In genomic region chr1:108048311-108049082, GRCh38 we compare ENCODE assay signal across 15 cellular contexts.
DNase-seq lines count a peak whose midpoint lies in the region; ATAC-seq and TF ChIP-seq lines count a peak whose summit lies in the region.
"Had no signal": no experiment of that assay in that cellular context is flagged by ENCODE, and none has a peak within 500 bp of the region (broad histone marks: within the 10 kb centered on the region; RNA-seq: fewer than 3 reads in every experiment).

No MANE protein-coding gene starts in this region.

- H3K36me3 Mint-ChIP-seq in activated T-helper 17 cell treated with anti-CD3 and anti-CD28 coated beads, Interleukin-2, amount 50 U/mL, for 72 hours (ENCODE audit: low read depth), result no peaks in the 10 kb centered on the region
- H3K36me3 Mint-ChIP-seq in neural progenitor cell, result no peaks in the 10 kb centered on the region
- H3K36me3 Mint-ChIP-seq: CD8-positive, alpha-beta T cell had no signal

- H3K4me3 ChIP-seq in BLaER1, result peak overlapping the region; percentile 40
- H3K4me3 ChIP-seq in neural progenitor cell, result no peak overlapping the region
- no peak overlapping the region for H3K4me3 ChIP-seq in lower lobe of right lung
- H3K4me3 ChIP-seq in HAP-1, result no peak overlapping the region
- no peak overlapping the region for H3K4me3 ChIP-seq in ovary
- H3K4me3 ChIP-seq: A549 had no signal

- DNase-seq in GDM1 (lab: John Stamatoyannopoulos, UW) (peak; percentile 21), neural progenitor cell (ENCODE audit: low spot score) (no peak), lower lobe of right lung (no peak), Right ventricle myocardium superior (no peak), HAP-1 (ENCODE audit: low spot score in 2 of 2) (no peak), ovary (no peak)
- DNase-seq: BE2C; Calu3; CD8-positive, alpha-beta T cell; NCI-H1417; NCI-H1694 treated with DMSO at 0.1 percent for 48 hours; NCI-H526 treated with DMSO at 0.1 percent for 48 hours had no signal

- H3K27ac Mint-ChIP-seq in activated T-helper 17 cell treated with anti-CD3 and anti-CD28 coated beads, Interleukin-2, amount 50 U/mL, for 72 hours, result no peak overlapping the region
- H3K27ac Mint-ChIP-seq in neural progenitor cell, result peak overlapping the region; percentile 25
- H3K27ac Mint-ChIP-seq: CD8-positive, alpha-beta T cell had no signal

- H3K4me1 Mint-ChIP-seq in activated T-helper 17 cell treated with anti-CD3 and anti-CD28 coated beads, Interleukin-2, amount 50 U/mL, for 72 hours, result peaks cover 12% of the 10 kb centered on the region
- peaks cover 16% of the 10 kb centered on the region for H3K4me1 Mint-ChIP-seq in neural progenitor cell

- H3K27ac ChIP-seq in BLaER1 (peak overlapping the region; percentile 91), neural progenitor cell (no peak overlapping the region), lower lobe of right lung (no peak overlapping the region), ovary (no peak overlapping the region)
- H3K27ac ChIP-seq: A549 had no signal

- peaks cover 10% of the 10 kb centered on the region for H3F3A ChIP-seq in neural progenitor cell (ENCODE audit: low read depth)

- no peak overlapping the region for H2AFZ ChIP-seq in neural progenitor cell (replicated peaks)

- peak overlapping the region; percentile 33 for H3K4me3 Mint-ChIP-seq in activated T-helper 17 cell treated with anti-CD3 and anti-CD28 coated beads, Interleukin-2, amount 50 U/mL, for 72 hours
- H3K4me3 Mint-ChIP-seq in neural progenitor cell, result no peak overlapping the region
- H3K4me3 Mint-ChIP-seq: CD8-positive, alpha-beta T cell had no signal

- H3K9ac ChIP-seq in BLaER1 (no peak overlapping the region), neural progenitor cell (no peak overlapping the region)

- no peaks in the 10 kb centered on the region for H3K9me3 Mint-ChIP-seq in activated T-helper 17 cell treated with anti-CD3 and anti-CD28 coated beads, Interleukin-2, amount 50 U/mL, for 72 hours
- H3K9me3 Mint-ChIP-seq in neural progenitor cell, result peaks cover 9% of the 10 kb centered on the region
- H3K9me3 Mint-ChIP-seq: CD8-positive, alpha-beta T cell had no signal

- no peaks in the 10 kb centered on the region; the same call in 1 of the 2 replicates for H3K36me3 ChIP-seq in BLaER1
- no peaks in the 10 kb centered on the region for H3K36me3 ChIP-seq in neural progenitor cell
- H3K36me3 ChIP-seq in lower lobe of right lung, result no peaks in the 10 kb centered on the region
- no peaks in the 10 kb centered on the region for H3K36me3 ChIP-seq in HAP-1 (replicated peaks)
- H3K36me3 ChIP-seq in ovary, result no peaks in the 10 kb centered on the region
- H3K36me3 ChIP-seq: BE2C had no signal

- TF ChIP-seq POLR2A in ovary (IDR thresholded peaks at IDR 0.05), result no peak

- H3K27me3 Mint-ChIP-seq in activated T-helper 17 cell treated with anti-CD3 and anti-CD28 coated beads, Interleukin-2, amount 50 U/mL, for 72 hours, result peaks cover 7% of the 10 kb centered on the region
- H3K27me3 Mint-ChIP-seq in neural progenitor cell (ENCODE audit: insufficient read depth, low read depth), result no peaks in the 10 kb centered on the region

- H3K4me1 ChIP-seq in BLaER1, result peaks cover 100% of the 10 kb centered on the region
- H3K4me1 ChIP-seq in neural progenitor cell, result peaks cover 30% of the 10 kb centered on the region
- peaks cover 36% of the 10 kb centered on the region for H3K4me1 ChIP-seq in lower lobe of right lung
- no peaks in the 10 kb centered on the region for H3K4me1 ChIP-seq in HAP-1
- no peaks in the 10 kb centered on the region for H3K4me1 ChIP-seq in ovary (ENCODE audit: insufficient read depth)
- H3K4me1 ChIP-seq: A549, BE2C had no signal

- intact Hi-C loops in lower lobe of right lung (cut with DNase I), result no loop called here
- intact Hi-C loops in Right ventricle myocardium superior (cut with DNase I), result no loop called here
- intact Hi-C loops in ovary (cut with DNase I), result no loop called here

- no peaks in the 10 kb centered on the region for H4K20me1 ChIP-seq in BLaER1
- no peaks in the 10 kb centered on the region for H4K20me1 ChIP-seq in neural progenitor cell (ENCODE audit: low read depth)

- H3K79me2 ChIP-seq in neural progenitor cell (ENCODE audit: low read depth), result no peaks in the 10 kb centered on the region

- no peak for ATAC-seq in activated T-helper 17 cell treated with anti-CD3 and anti-CD28 coated beads, Interleukin-2, amount 50 U/mL, for 72 hours (replicated peaks)
- ATAC-seq in lower lobe of right lung (no peak), Right ventricle myocardium superior (ENCODE audit: poor library complexity) (no peak)
- ATAC-seq: CD8-positive, alpha-beta T cell had no signal

- in situ Hi-C loops in HAP-1 (cut with MboI; ENCODE audit: low sequenced_read_pairs), result no loop called here

- TF ChIP-seq EP300 in ovary (IDR thresholded peaks at IDR 0.05), result no peak

- no peaks in the 10 kb centered on the region for H3K27me3 ChIP-seq in BLaER1
- H3K27me3 ChIP-seq in neural progenitor cell, result no peaks in the 10 kb centered on the region
- no peaks in the 10 kb centered on the region for H3K27me3 ChIP-seq in lower lobe of right lung (ENCODE audit: low read depth)
- H3K27me3 ChIP-seq in HAP-1 (ENCODE audit: low read depth), result no peaks in the 10 kb centered on the region
- H3K27me3 ChIP-seq in ovary, result no peaks in the 10 kb centered on the region

- 70 to 84% (median 80%) methylated on average over 5 of the region's 5 CpGs for WGBS in ovary, 3 donors

- TF ChIP-seq CTCF in neural progenitor cell (IDR thresholded peaks at IDR 0.05) (no peak), lower lobe of right lung (IDR thresholded peaks at IDR 0.05) (no peak), ovary (IDR thresholded peaks at IDR 0.05) (no peak)

- H3K9me3 ChIP-seq in BLaER1 (peaks cover 43% of the 10 kb centered on the region), neural progenitor cell (ENCODE audit: low read depth) (no peaks in the 10 kb centered on the region), lower lobe of right lung (no peaks in the 10 kb centered on the region), HAP-1 (no peaks in the 10 kb centered on the region), ovary (no peaks in the 10 kb centered on the region)
- H3K9me3 ChIP-seq: A549, BE2C had no signal

- peak overlapping the region; percentile 79 for H3K4me2 ChIP-seq in BLaER1
- no peak overlapping the region for H3K4me2 ChIP-seq in neural progenitor cell
- H3K4me2 ChIP-seq: A549 had no signal
